8 cellular contexts compared by ENCODE assay signal in the genomic region with DNA sequence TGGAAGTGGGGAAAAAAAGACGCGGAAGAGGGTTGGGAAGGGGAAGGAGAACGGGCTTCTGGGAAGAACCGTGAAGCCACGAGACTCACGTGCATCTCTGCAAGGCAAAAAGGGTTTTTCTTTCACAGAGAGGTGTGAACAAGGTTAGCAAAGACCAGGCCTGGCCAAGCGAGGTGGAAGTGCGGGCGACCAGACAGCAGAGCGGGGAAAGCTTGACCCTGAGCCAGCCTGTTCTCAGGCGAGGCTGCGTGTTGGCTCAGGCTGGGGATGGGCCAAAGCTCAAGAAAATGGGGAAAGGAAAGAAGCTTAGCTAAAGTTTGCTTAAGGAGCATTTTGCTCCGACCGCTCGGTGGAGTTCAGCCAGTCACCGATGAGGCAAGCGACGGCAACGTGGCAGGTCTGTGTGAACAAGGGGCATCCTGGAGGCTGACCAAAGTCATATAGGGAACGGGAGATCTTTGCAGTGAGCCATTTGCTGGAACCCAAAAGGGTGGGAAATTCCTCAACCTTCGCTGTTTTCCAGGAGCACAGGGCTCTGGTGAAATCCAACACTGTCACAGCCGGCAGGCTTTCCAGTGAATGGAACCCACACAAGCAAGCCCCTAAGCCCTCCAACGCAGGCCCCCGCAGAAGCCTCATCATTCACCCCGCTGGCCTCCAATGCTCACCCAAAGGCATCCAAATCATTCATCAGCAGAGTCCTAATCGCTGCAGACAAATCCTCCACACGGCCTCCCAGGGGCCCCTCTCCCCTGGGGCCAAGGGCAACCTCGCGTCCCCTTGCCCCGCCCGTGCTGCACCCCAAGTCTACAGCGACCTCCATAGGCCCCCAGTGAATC. TPM values are rescaled to one million over a fixed set of nuclear protein-coding genes. Genes with fewer than 3 reads are reported as not detected.
DNase-seq lines count a peak whose midpoint lies in the region; ATAC-seq, FAIRE-seq and TF ChIP-seq lines count a peak whose summit lies in the region.

No MANE protein-coding gene starts in this region.

- ATAC-seq in HG03460 (IDR thresholded peaks at IDR 0.05; ENCODE audit: unreplicated experiment) (peak; percentile 32), lung (ENCODE audit: insufficient read depth, low FRiP score) (peak; percentile 37), HG03457 (IDR thresholded peaks at IDR 0.05; ENCODE audit: unreplicated experiment) (no peak)

- DNase-seq in COLO829 (ENCODE audit: low spot score) (peak; percentile 23), GM19239 (ENCODE audit: insufficient read length, low spot score) (peak; percentile 54), SHP77 treated with DMSO at 0.1 percent for 48 hours (lab: John Stamatoyannopoulos, UW) (peak; percentile 33), lung (ENCODE audit: low spot score) (peak; percentile 35)
- peak; percentile 6 for DNase-seq in effector CD4-positive, alpha-beta T cell

- H3K4me1 ChIP-seq in lung (ENCODE audit: control insufficient read depth in 2 of 2, insufficient read depth in 2 of 2, low read length in 2 of 2) (peaks cover 0 to 8% of the 10 kb centered on the region in 2 donors), subcutaneous abdominal adipose tissue (ENCODE audit: control insufficient read depth in 5 of 5, insufficient read depth in 5 of 5, low read length in 5 of 5) (peaks cover 5 to 24% (median 23%) of the 10 kb centered on the region in 5 donors)

- H3K36me3 ChIP-seq in lung (ENCODE audit: control insufficient read depth in 2 of 2, insufficient read depth in 2 of 2, low read length in 2 of 2) = no peaks in the 10 kb centered on the region
- peaks cover 0 to 12% (median 5%) of the 10 kb centered on the region in 5 donors for H3K36me3 ChIP-seq in subcutaneous abdominal adipose tissue (ENCODE audit: control insufficient read depth in 5 of 5, insufficient read depth in 5 of 5, low read length in 5 of 5)

- no peaks in the 10 kb centered on the region for H3K27me3 ChIP-seq in lung (ENCODE audit: control insufficient read depth, insufficient read depth)
- no peaks in the 10 kb centered on the region for H3K27me3 ChIP-seq in subcutaneous abdominal adipose tissue (ENCODE audit: control insufficient read depth in 5 of 5, insufficient read depth in 4 of 5, low read length in 5 of 5)

- H3K27ac ChIP-seq in lung (ENCODE audit: low read depth in 1 of 2, low read length in 1 of 2) (peak overlapping the region; percentile 76 to 84), subcutaneous abdominal adipose tissue (ENCODE audit: low read depth, low read length) (peak overlapping the region; percentile 85)

- no peak for FAIRE-seq in GM19239 (lab: Jason Lieb, UNC)

- peak overlapping the region; percentile 43 to 87 (median 80) for H3K9ac ChIP-seq in subcutaneous abdominal adipose tissue (ENCODE audit: low read length in 5 of 5)

- H3K9me3 ChIP-seq in lung (ENCODE audit: control insufficient read depth in 2 of 2, insufficient read depth in 1 of 2, low read length in 1 of 2) (peaks cover 0 to 28% of the 10 kb centered on the region in 2 donors), subcutaneous abdominal adipose tissue (ENCODE audit: control insufficient read depth in 5 of 5, low read length in 5 of 5) (peaks cover 12 to 33% (median 32%) of the 10 kb centered on the region in 5 donors)

- WGBS in lung, 2 donors = 22 to 34% methylated on average over 32 of the region's 32 CpGs

- H3K4me3 ChIP-seq in lung (peak overlapping the region; percentile 87), subcutaneous abdominal adipose tissue (ENCODE audit: low read depth in 1 of 5, low read length in 5 of 5) (peak overlapping the region; percentile 77 to 88 (median 84))

- TF ChIP-seq CTCF in lung (IDR thresholded peaks at IDR 0.05; ENCODE audit: control extremely low read depth, extremely low read depth) = no peak

RNA-seq across cellular contexts. Expression of gene ZNF605, which starts 0.8 kb away (rescaled TPM):
- total RNA-seq in lung = 10 to 100 TPM; 10.7 to 17.3 TPM
- polyA plus RNA-seq in lung = 1 to 10 TPM; 2.1 to 3.8 TPM

RNA-seq across cellular contexts. Expression of gene ZNF26, which starts 30.9 kb away (rescaled TPM):
- total RNA-seq in lung = 10 to 100 TPM; 15.5 to 26.7 TPM
- polyA plus RNA-seq in lung = 1 to 10 TPM; 5.0 to 6.4 TPM
